ENCODE assay signal across 1 cellular context in the genomic region with DNA sequence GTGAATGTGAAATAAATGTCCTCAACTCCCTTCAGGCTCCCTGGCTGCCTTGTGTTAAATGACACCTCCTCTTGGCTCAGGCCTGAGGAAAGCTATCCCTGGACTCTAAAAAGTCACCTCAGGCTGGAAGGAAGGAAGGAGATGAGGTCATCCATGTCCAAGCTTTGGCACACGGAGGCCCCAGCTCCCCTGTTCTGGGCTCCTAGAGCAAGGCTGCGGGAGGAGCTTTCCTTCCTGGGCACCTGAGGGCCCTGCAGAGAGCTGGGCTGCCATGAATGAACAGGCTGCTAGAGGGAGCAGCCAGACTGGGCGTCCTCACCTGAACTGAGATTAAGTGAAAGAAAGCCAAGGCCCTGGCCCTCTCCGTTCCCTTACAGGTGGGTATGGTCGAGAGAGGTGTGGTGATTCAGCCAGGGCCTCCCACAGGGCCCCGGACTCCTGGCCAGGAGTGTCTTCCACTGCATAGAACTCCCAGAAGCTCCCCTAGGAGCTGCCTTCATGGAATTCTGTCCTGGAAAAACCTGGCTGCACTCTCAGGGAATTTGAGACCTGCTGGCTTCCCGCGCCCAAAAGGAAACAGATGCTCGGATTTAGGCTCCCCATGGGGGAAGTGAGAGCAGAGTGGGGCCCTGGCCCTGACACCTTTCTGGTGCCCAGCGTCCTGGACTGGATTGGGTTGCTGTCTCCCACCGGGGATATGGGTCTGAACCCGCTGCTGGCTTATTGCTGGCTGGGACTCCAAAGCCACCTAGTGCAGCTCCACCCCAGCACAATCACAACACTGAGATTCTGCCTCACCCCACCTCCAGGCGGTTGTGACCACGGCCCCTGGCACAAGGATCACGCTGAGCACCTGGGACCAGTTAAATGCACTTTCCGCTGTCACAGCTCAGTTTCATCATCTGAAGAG.
TF ChIP-seq lines count a peak whose summit lies in the region.

No MANE protein-coding gene starts in this region.

TF ChIP-seq in HCT116, 20 proteins besides CTCF, POLR2A, EP300 and RAD21 (continued from another document):
- TF ChIP-seq, protein P1, sequence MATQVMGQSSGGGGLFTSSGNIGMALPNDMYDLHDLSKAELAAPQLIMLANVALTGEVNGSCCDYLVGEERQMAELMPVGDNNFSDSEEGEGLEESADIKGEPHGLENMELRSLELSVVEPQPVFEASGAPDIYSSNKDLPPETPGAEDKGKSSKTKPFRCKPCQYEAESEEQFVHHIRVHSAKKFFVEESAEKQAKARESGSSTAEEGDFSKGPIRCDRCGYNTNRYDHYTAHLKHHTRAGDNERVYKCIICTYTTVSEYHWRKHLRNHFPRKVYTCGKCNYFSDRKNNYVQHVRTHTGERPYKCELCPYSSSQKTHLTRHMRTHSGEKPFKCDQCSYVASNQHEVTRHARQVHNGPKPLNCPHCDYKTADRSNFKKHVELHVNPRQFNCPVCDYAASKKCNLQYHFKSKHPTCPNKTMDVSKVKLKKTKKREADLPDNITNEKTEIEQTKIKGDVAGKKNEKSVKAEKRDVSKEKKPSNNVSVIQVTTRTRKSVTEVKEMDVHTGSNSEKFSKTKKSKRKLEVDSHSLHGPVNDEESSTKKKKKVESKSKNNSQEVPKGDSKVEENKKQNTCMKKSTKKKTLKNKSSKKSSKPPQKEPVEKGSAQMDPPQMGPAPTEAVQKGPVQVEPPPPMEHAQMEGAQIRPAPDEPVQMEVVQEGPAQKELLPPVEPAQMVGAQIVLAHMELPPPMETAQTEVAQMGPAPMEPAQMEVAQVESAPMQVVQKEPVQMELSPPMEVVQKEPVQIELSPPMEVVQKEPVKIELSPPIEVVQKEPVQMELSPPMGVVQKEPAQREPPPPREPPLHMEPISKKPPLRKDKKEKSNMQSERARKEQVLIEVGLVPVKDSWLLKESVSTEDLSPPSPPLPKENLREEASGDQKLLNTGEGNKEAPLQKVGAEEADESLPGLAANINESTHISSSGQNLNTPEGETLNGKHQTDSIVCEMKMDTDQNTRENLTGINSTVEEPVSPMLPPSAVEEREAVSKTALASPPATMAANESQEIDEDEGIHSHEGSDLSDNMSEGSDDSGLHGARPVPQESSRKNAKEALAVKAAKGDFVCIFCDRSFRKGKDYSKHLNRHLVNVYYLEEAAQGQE (IDR thresholded peaks at IDR 0.05; ENCODE audit: low read depth) = no peak
- no peak for TF ChIP-seq ZFX (IDR thresholded peaks at IDR 0.05)
